11 cellular contexts compared by ENCODE assay signal in the genomic region with DNA sequence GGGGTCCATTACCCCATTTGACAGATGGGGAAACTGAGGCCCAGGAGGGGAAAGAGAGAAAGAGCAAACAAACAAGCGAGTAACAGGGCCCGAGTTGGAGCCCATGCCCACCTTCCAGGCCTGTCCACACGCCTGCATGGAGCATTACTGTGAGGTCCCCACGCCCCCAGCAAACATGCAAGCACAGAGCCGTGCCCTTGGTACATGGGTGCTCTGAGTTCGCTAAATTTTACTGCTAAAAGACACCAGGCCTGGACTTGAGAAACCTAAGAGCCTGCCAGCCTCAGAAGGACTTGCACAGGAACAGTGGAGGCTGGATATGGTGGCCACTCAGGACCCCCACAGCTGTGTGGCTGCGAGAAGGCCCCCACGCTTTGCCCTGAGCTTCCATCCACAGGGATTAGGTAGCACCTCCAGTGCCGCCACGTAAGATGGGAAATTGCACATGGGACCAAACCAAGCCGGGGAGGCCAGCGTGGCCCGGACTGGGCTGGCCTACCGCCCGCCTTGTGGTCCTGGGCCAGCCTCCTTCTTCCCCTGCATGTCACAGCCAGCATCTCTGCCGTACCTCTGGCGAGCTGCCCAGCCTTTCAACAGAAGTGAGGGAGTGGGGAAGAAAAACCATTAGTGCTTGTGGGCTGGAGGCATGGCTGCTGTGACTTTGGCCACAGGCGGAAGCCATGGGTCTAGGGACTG. TPM values are rescaled to one million over a fixed set of nuclear protein-coding genes. Genes with fewer than 3 reads are reported as not detected.
A peak's percentile ranks its signal among the peaks of the same experiment; 100 is the strongest.
DNase-seq lines count a peak whose midpoint lies in the region; FAIRE-seq and TF ChIP-seq lines count a peak whose summit lies in the region.
"Had no signal": no experiment of that assay in that cellular context is flagged by ENCODE, and none has a peak within 500 bp of the region (broad histone marks: within the 10 kb centered on the region; RNA-seq: fewer than 3 reads in every experiment).

No MANE protein-coding gene starts in this region.

- H4K91ac ChIP-seq in trophoblast cell (ENCODE audit: low read depth, low read length): no peak overlapping the region

- H3K27me3 Mint-ChIP-seq in HFFc6 (ENCODE audit: insufficient read depth): peaks cover 20% of the 10 kb centered on the region

- H4K8ac ChIP-seq in trophoblast cell (ENCODE audit: low read depth, low read length): no peak overlapping the region

- H3K4me2 ChIP-seq in trophoblast cell (ENCODE audit: low read length): no peak overlapping the region

- FAIRE-seq in GM12891 (lab: Jason Lieb, UNC): no peak

- H3K9ac ChIP-seq in trophoblast cell (ENCODE audit: low read length): no peak overlapping the region

- no peaks in the 10 kb centered on the region for H3K9me3 ChIP-seq in trophoblast cell (ENCODE audit: insufficient read depth, low read depth, low read length)
- H3K9me3 ChIP-seq: Caco-2 had no signal

- WGBS in trophoblast cell (ENCODE audit: extremely low coverage, insufficient coverage, insufficient read length): no CpG with 5 or more reads among the region's 18 CpGs

- H3K14ac ChIP-seq in trophoblast cell (ENCODE audit: low read length): no peak overlapping the region

- no peaks in the 10 kb centered on the region for H3K9me3 Mint-ChIP-seq in HFFc6

- H3K18ac ChIP-seq in trophoblast cell (ENCODE audit: low read length): no peak overlapping the region

- H2AFZ ChIP-seq in trophoblast cell (ENCODE audit: insufficient read depth, low read length, poor library complexity): no peak overlapping the region

- H3K36me3 ChIP-seq in trophoblast cell (ENCODE audit: control insufficient read depth in 1 of 2, insufficient read depth in 2 of 2, low read length in 2 of 2): no peaks in the 10 kb centered on the region

- H3K27ac ChIP-seq in trophoblast cell (ENCODE audit: low read depth, low read length): no peak overlapping the region

- H2BK5ac ChIP-seq in trophoblast cell (ENCODE audit: low read depth, low read length, poor library complexity): no peak overlapping the region

- no peak overlapping the region for H3K4ac ChIP-seq in trophoblast cell (ENCODE audit: low read depth, low read length)

- no peaks in the 10 kb centered on the region for H3K79me2 ChIP-seq in trophoblast cell (ENCODE audit: control insufficient read depth, insufficient read depth, low read length, poor library complexity)

- no peak overlapping the region for H3K23ac ChIP-seq in trophoblast cell (ENCODE audit: low read length)

- H2AK5ac ChIP-seq in trophoblast cell (ENCODE audit: low read length): no peak overlapping the region

- no peak overlapping the region for H2BK12ac ChIP-seq in trophoblast cell (ENCODE audit: low read length)

- H4K12ac ChIP-seq in trophoblast cell (ENCODE audit: low read depth, low read length): no peak overlapping the region

- H3K4me3 ChIP-seq in choroid plexus epithelial cell (ENCODE audit: low read depth, low read length) (no peak overlapping the region), trophoblast cell (ENCODE audit: low read depth, low read length) (no peak overlapping the region)

- H3K4me1 ChIP-seq in trophoblast cell (ENCODE audit: control insufficient read depth in 1 of 2, insufficient read depth in 2 of 2, low read length in 2 of 2): no peaks in the 10 kb centered on the region

- DNase-seq in D341Med (ENCODE audit: low spot score) (peak; percentile 41), HFFc6 (no peak), choroid plexus epithelial cell (ENCODE audit: low read depth) (peak; percentile 39), myocyte (ENCODE audit: low read depth) (peak; percentile 91), GM12891 (ENCODE audit: insufficient read length, low spot score) (no peak), trophoblast cell (no peak), GM10266 (ENCODE audit: extremely low spot score) (no peak), NCI-H748 treated with DMSO at 0.1 percent for 48 hours (lab: John Stamatoyannopoulos, UW) (no peak)
- DNase-seq: Caco-2, GOT3, MV-4-11 had no signal

- H3K4me1 Mint-ChIP-seq in HFFc6 (ENCODE audit: low read depth): peaks cover 10% of the 10 kb centered on the region

- H3K79me1 ChIP-seq in trophoblast cell (ENCODE audit: low read length): no peaks in the 10 kb centered on the region

- no peak for TF ChIP-seq CTCF in HFFc6 (IDR thresholded peaks at IDR 0.05)
- TF ChIP-seq CTCF in choroid plexus epithelial cell (conservative IDR thresholded peaks at IDR 0.05; ENCODE audit: low read depth, low read length): no peak
- TF ChIP-seq CTCF in GM10266 (IDR thresholded peaks at IDR 0.05; ENCODE audit: control insufficient read depth, insufficient read depth, low read depth, missing control alignments): no peak

- peaks cover 10% of the 10 kb centered on the region for H3K27me3 ChIP-seq in trophoblast cell (ENCODE audit: insufficient read depth, low read length)

- H2BK120ac ChIP-seq in trophoblast cell (ENCODE audit: insufficient read depth, low read length, poor library complexity): no peak overlapping the region

- no peak overlapping the region; the same call in 1 of the 2 replicates for H3K4me3 Mint-ChIP-seq in HFFc6

- peak overlapping the region; percentile 83 for H3K27ac Mint-ChIP-seq in HFFc6

- H3K36me3 Mint-ChIP-seq in HFFc6 (ENCODE audit: low read depth): no peaks in the 10 kb centered on the region

- no peak for TF ChIP-seq POLR2A in GM12891 (IDR thresholded peaks at IDR 0.05; ENCODE audit: low read depth, low read length)

TF ChIP-seq in GM12891, 5 proteins besides CTCF, POLR2A, EP300 and RAD21:
- no peak for TF ChIP-seq POU2F2 (IDR thresholded peaks at IDR 0.05; ENCODE audit: low read depth, low read length)
- no peak for TF ChIP-seq TAF1 (IDR thresholded peaks at IDR 0.05; ENCODE audit: low read depth, low read length)
- TF ChIP-seq PAX5 (IDR thresholded peaks at IDR 0.05; ENCODE audit: insufficient read depth, low read length, severe bottlenecking): no peak
- TF ChIP-seq SPI1 (IDR thresholded peaks at IDR 0.05; ENCODE audit: low read depth, low read length): no peak
- TF ChIP-seq POLR2AphosphoS5 (IDR thresholded peaks at IDR 0.05; ENCODE audit: low read depth, low read length): no peak

RNA-seq across cellular contexts. Expression of a gene that starts 7.6 kb away (rescaled TPM):
- total RNA-seq in HFFc6 (2021; fragmentation: NEBNext Ultra II Directional; extraction: Animal tissue kit (Norgen Biotek cat#: 25700)): not detected
- not detected in 2 replicates for total RNA-seq in myocyte
- polyA plus RNA-seq in myocyte (2012): 0.03 TPM
- not detected for polyA plus RNA-seq in GM12891 (2012; ENCODE audit: low read depth, missing spikeins)
- polyA plus RNA-seq in trophoblast cell (2013): 1.6 TPM in 2 replicates

Comparison
In these comparisons a context has a peak if more than half of its experiments do, and no peak if none do; other contexts are left out.
1. DNase-seq: peak in D341Med (single experiment), choroid plexus epithelial cell (single experiment) and myocyte (single experiment); none in HFFc6 (single experiment), GM12891 (single experiment), trophoblast cell (0 of 2), GM10266 (single experiment) and NCI-H748 treated with DMSO at 0.1 percent for 48 hours (single experiment).